Comparison of ENCODE assay signal across 18 cellular contexts in the genomic region with DNA sequence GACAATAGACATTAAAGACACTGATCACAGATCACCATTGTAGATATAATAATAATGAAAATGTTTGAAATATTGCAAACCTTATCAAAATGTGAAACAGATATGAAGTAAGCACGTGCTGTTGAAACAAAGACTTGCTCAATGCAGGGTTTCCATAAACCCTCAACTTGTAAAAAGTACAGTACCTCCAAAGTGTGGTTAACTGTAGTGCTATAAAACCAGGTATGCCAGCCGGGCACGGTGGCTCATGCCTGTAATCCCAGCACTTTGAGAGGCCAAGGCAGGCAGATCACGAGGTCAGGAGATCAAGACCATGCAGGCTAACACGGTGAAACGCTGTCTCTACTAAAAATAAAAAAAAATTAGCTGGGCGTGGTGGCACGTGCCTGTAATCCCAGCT.
DNase-seq lines count a peak whose midpoint lies in the region; ATAC-seq and TF ChIP-seq lines count a peak whose summit lies in the region.
"Had no signal": no experiment of that assay in that cellular context is flagged by ENCODE, and none has a peak within 500 bp of the region (broad histone marks: within the 10 kb centered on the region; RNA-seq: fewer than 3 reads in every experiment).

No MANE protein-coding gene starts in this region.

- H3K27me3 ChIP-seq in colonic mucosa, result no peaks in the 10 kb centered on the region
- H3K27me3 ChIP-seq in upper lobe of right lung, result no peaks in the 10 kb centered on the region

- intact Hi-C loops in colonic mucosa (cut with DNase I), result no loop called here
- intact Hi-C loops in mucosa of descending colon (cut with DNase I, micrococcal nuclease), result no loop called here
- intact Hi-C loops in upper lobe of right lung (cut with DNase I), result no loop called here

- H3K36me3 ChIP-seq in colonic mucosa (no peaks in the 10 kb centered on the region), mucosa of descending colon (ENCODE audit: low read depth) (no peaks in the 10 kb centered on the region), upper lobe of right lung (no peaks in the 10 kb centered on the region)

- H3K36me3 Mint-ChIP-seq in activated naive CD8-positive, alpha-beta T cell treated with anti-CD3 and anti-CD28 coated beads, Interleukin-2, amount 50 U/mL, for 24 hours (ENCODE audit: low read depth), result peaks cover 12% of the 10 kb centered on the region

- H3K9me3 ChIP-seq in colonic mucosa, result no peaks in the 10 kb centered on the region
- no peaks in the 10 kb centered on the region for H3K9me3 ChIP-seq in mucosa of descending colon
- H3K9me3 ChIP-seq in upper lobe of right lung, result no peaks in the 10 kb centered on the region
- H3K9me3 ChIP-seq: A549, Caco-2 had no signal

- H3K4me3 ChIP-seq in colonic mucosa (no peak overlapping the region), mucosa of descending colon (no peak overlapping the region), upper lobe of right lung (no peak overlapping the region)
- H3K4me3 ChIP-seq: A549, K562 had no signal

- no peak overlapping the region for H3K27ac Mint-ChIP-seq in activated naive CD8-positive, alpha-beta T cell treated with anti-CD3 and anti-CD28 coated beads, Interleukin-2, amount 50 U/mL, for 24 hours
- H3K27ac Mint-ChIP-seq: CD4-positive, alpha-beta T cell had no signal

- no peaks in the 10 kb centered on the region for H3K4me1 ChIP-seq in colonic mucosa
- H3K4me1 ChIP-seq in mucosa of descending colon (ENCODE audit: low read depth), result peaks cover 7% of the 10 kb centered on the region
- H3K4me1 ChIP-seq in upper lobe of right lung, result peaks cover 8% of the 10 kb centered on the region

- peaks cover 49% of the 10 kb centered on the region for H3K4me1 Mint-ChIP-seq in activated naive CD8-positive, alpha-beta T cell treated with anti-CD3 and anti-CD28 coated beads, Interleukin-2, amount 50 U/mL, for 24 hours

- no peaks in the 10 kb centered on the region for H3K27me3 Mint-ChIP-seq in activated naive CD8-positive, alpha-beta T cell treated with anti-CD3 and anti-CD28 coated beads, Interleukin-2, amount 50 U/mL, for 24 hours
- H3K27me3 Mint-ChIP-seq: CD4-positive, alpha-beta T cell had no signal

- H3K9me3 Mint-ChIP-seq in activated naive CD8-positive, alpha-beta T cell treated with anti-CD3 and anti-CD28 coated beads, Interleukin-2, amount 50 U/mL, for 24 hours, result no peaks in the 10 kb centered on the region
- H3K9me3 Mint-ChIP-seq: CD4-positive, alpha-beta T cell had no signal

- ATAC-seq in mucosa of descending colon, result peak; percentile 78
- ATAC-seq in upper lobe of right lung, result peak; percentile 42
- no peak for ATAC-seq in activated naive CD8-positive, alpha-beta T cell treated with anti-CD3 and anti-CD28 coated beads, Interleukin-2, amount 50 U/mL, for 24 hours
- ATAC-seq in HG03469 (IDR thresholded peaks at IDR 0.05; ENCODE audit: unreplicated experiment), result no peak
- ATAC-seq: HCT116 had no signal

- DNase-seq in GF-D8 (lab: John Stamatoyannopoulos, UW) (peak; percentile 21), colonic mucosa (peak; percentile 24), mucosa of descending colon (peak in 2 of 3 donors; percentile 16 to 42), upper lobe of right lung (no peak)
- DNase-seq in activated naive CD8-positive, alpha-beta T cell treated with anti-CD3 and anti-CD28 coated beads, Interleukin-2, amount 50 U/mL, for 24 hours, result no peak
- DNase-seq in activated naive CD4-positive, alpha-beta T cell treated with anti-CD3 and anti-CD28 coated beads, Interleukin-2, amount 50 U/mL, for 16 hours, result no peak
- DNase-seq: AML-193; Caco-2; CD4-positive, alpha-beta T cell; GOT3; H7; IMR-90 had no signal

- H3K27ac ChIP-seq in colonic mucosa (no peak overlapping the region), upper lobe of right lung (no peak overlapping the region)
- H3K27ac ChIP-seq: 22Rv1, A549, C4-2B had no signal

- no peak overlapping the region for H3K9ac ChIP-seq in colonic mucosa (ENCODE audit: low read depth in 2 of 2, low read length in 2 of 2)

- H3K4me3 Mint-ChIP-seq in activated naive CD8-positive, alpha-beta T cell treated with anti-CD3 and anti-CD28 coated beads, Interleukin-2, amount 50 U/mL, for 24 hours, result no peak overlapping the region
- H3K4me3 Mint-ChIP-seq: CD4-positive, alpha-beta T cell had no signal

- no peak for TF ChIP-seq CTCF in colonic mucosa (IDR thresholded peaks at IDR 0.05)
- TF ChIP-seq CTCF in mucosa of descending colon (IDR thresholded peaks at IDR 0.05), result no peak
- no peak for TF ChIP-seq CTCF in upper lobe of right lung (IDR thresholded peaks at IDR 0.05)

Comparison
In these comparisons a context has a peak if more than half of its experiments do, and no peak if none do; other contexts are left out.
1. DNase-seq: peak in GF-D8 (single experiment), colonic mucosa (single experiment) and mucosa of descending colon (2 of 3); none in upper lobe of right lung (single experiment), activated naive CD8-positive, alpha-beta T cell treated with anti-CD3 and anti-CD28 coated beads, Interleukin-2, amount 50 U/mL, for 24 hours (single experiment) and activated naive CD4-positive, alpha-beta T cell treated with anti-CD3 and anti-CD28 coated beads, Interleukin-2, amount 50 U/mL, for 16 hours (single experiment).
2. ATAC-seq: peak in mucosa of descending colon (single experiment) and upper lobe of right lung (single experiment); none in activated naive CD8-positive, alpha-beta T cell treated with anti-CD3 and anti-CD28 coated beads, Interleukin-2, amount 50 U/mL, for 24 hours (single experiment) and HG03469 (single experiment).